In the genomic region with DNA sequence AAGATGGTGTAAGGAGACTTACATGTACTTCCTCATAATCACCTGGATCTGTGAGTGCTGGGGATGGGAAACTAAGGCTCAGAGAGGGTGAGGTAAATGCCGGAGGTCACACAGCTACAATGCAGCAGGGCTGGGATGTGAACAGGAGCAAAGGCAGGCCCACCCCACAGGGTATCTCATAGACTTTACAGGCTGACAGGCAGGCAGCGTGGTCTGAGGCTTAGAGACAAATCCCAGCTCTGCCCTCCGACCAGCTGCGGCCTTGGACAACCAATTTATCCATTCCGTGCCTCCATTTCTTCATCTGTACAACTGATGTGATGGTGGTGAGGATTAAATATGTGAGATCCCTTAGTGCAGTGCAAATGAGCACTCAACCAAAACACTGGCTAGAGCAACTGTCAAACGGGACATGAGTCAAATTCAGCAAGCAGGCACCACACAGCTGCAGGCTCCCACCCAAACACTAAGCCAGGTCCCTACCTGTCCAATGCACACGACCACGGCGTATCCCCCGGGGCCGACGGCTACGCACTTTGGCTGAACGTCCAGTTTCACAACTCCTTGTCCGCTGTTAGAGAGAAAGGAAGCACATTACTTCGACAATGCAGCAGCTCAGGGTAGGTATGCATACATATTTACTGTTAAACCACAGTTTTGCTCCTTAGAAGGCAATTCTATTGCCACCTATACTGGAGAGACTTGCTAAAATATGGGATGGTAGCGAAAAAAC, we compare ENCODE assay signal across 1 cellular context.
TF ChIP-seq lines count a peak whose summit lies in the region.

No MANE protein-coding gene starts in this region.

TF ChIP-seq in SK-N-SH, 30 proteins besides CTCF, POLR2A, EP300 and RAD21 (continued from another document):
- TF ChIP-seq, protein P1, sequence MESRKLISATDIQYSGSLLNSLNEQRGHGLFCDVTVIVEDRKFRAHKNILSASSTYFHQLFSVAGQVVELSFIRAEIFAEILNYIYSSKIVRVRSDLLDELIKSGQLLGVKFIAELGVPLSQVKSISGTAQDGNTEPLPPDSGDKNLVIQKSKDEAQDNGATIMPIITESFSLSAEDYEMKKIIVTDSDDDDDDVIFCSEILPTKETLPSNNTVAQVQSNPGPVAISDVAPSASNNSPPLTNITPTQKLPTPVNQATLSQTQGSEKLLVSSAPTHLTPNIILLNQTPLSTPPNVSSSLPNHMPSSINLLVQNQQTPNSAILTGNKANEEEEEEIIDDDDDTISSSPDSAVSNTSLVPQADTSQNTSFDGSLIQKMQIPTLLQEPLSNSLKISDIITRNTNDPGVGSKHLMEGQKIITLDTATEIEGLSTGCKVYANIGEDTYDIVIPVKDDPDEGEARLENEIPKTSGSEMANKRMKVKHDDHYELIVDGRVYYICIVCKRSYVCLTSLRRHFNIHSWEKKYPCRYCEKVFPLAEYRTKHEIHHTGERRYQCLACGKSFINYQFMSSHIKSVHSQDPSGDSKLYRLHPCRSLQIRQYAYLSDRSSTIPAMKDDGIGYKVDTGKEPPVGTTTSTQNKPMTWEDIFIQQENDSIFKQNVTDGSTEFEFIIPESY (IDR thresholded peaks at IDR 0.05; ENCODE audit: borderline replicate concordance, low read depth), result no peak
- TF ChIP-seq, protein P2, sequence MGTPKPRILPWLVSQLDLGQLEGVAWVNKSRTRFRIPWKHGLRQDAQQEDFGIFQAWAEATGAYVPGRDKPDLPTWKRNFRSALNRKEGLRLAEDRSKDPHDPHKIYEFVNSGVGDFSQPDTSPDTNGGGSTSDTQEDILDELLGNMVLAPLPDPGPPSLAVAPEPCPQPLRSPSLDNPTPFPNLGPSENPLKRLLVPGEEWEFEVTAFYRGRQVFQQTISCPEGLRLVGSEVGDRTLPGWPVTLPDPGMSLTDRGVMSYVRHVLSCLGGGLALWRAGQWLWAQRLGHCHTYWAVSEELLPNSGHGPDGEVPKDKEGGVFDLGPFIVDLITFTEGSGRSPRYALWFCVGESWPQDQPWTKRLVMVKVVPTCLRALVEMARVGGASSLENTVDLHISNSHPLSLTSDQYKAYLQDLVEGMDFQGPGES (IDR thresholded peaks at IDR 0.05; ENCODE audit: low read depth, low read length), result no peak
- TF ChIP-seq, protein P3, sequence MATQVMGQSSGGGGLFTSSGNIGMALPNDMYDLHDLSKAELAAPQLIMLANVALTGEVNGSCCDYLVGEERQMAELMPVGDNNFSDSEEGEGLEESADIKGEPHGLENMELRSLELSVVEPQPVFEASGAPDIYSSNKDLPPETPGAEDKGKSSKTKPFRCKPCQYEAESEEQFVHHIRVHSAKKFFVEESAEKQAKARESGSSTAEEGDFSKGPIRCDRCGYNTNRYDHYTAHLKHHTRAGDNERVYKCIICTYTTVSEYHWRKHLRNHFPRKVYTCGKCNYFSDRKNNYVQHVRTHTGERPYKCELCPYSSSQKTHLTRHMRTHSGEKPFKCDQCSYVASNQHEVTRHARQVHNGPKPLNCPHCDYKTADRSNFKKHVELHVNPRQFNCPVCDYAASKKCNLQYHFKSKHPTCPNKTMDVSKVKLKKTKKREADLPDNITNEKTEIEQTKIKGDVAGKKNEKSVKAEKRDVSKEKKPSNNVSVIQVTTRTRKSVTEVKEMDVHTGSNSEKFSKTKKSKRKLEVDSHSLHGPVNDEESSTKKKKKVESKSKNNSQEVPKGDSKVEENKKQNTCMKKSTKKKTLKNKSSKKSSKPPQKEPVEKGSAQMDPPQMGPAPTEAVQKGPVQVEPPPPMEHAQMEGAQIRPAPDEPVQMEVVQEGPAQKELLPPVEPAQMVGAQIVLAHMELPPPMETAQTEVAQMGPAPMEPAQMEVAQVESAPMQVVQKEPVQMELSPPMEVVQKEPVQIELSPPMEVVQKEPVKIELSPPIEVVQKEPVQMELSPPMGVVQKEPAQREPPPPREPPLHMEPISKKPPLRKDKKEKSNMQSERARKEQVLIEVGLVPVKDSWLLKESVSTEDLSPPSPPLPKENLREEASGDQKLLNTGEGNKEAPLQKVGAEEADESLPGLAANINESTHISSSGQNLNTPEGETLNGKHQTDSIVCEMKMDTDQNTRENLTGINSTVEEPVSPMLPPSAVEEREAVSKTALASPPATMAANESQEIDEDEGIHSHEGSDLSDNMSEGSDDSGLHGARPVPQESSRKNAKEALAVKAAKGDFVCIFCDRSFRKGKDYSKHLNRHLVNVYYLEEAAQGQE (IDR thresholded peaks at IDR 0.05; ENCODE audit: low read depth, low read length), result no peak
- TF ChIP-seq JUND (IDR thresholded peaks at IDR 0.05), result no peak
- TF ChIP-seq RXRA (IDR thresholded peaks at IDR 0.05; ENCODE audit: borderline replicate concordance, low read depth), result no peak
- TF ChIP-seq MAX (IDR thresholded peaks at IDR 0.05; ENCODE audit: low read depth), result no peak
- TF ChIP-seq FOXJ3 (CRISPR knock-in tag; IDR thresholded peaks at IDR 0.05), result no peak
- TF ChIP-seq NRF1 (IDR thresholded peaks at IDR 0.05; ENCODE audit: low read depth, low read length), result no peak
- TF ChIP-seq, protein P4, sequence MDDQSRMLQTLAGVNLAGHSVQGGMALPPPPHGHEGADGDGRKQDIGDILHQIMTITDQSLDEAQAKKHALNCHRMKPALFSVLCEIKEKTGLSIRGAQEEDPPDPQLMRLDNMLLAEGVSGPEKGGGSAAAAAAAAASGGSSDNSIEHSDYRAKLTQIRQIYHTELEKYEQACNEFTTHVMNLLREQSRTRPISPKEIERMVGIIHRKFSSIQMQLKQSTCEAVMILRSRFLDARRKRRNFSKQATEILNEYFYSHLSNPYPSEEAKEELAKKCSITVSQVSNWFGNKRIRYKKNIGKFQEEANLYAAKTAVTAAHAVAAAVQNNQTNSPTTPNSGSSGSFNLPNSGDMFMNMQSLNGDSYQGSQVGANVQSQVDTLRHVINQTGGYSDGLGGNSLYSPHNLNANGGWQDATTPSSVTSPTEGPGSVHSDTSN (IDR thresholded peaks at IDR 0.05), result no peak
TF ChIP-seq in SK-N-SH: peak in this region for 0.
